ENCODE assay signal across 33 cellular contexts in genomic region chr6:143262859-143263258, GRCh38.
DNase-seq lines count a peak whose midpoint lies in the region; ATAC-seq and TF ChIP-seq lines count a peak whose summit lies in the region.
"Had no signal": no experiment of that assay in that cellular context is flagged by ENCODE, and none has a peak within 500 bp of the region (broad histone marks: within the 10 kb centered on the region; RNA-seq: fewer than 3 reads in every experiment).

No MANE protein-coding gene starts in this region.

- DNase-seq in GM12865 (ENCODE audit: low read depth) (peak; percentile 35), HuH-7.5 (ENCODE audit: low spot score) (no peak), NCI-H774 (lab: John Stamatoyannopoulos, UW) (no peak), NCI-H1092 treated with DMSO at 0.1 percent for 48 hours (lab: John Stamatoyannopoulos, UW) (no peak), ovary (no peak)
- DNase-seq: activated CD4-positive, alpha-beta T cell treated with anti-CD3 and anti-CD28 coated beads, Interleukin-2, amount 50 U/mL, for 4 hours; activated CD8-positive, alpha-beta memory T cell treated with anti-CD3 and anti-CD28 coated beads, Interleukin-2, amount 50 U/mL, for 48 hours; activated effector memory CD4-positive, alpha-beta T cell treated with Interleukin-2 at 50 U/mL for 16 hours; brain microvascular endothelial cell; CD8-positive, alpha-beta memory T cell; DMS53; effector memory CD4-positive, alpha-beta T cell; foreskin melanocyte; GDM1; H9; Karpas-422; left ventricle myocardium inferior; MV-4-11; NCI-H1694 treated with DMSO at 0.1 percent for 48 hours; pancreas; spleen; stimulated activated CD4-positive, alpha-beta T cell treated with anti-CD3 and anti-CD28 coated beads, Interleukin-4, amount 100 ng/mL, for 1 hour; T-helper 9 cell; thyroid gland had no signal

- H3K4me1 ChIP-seq in ovary (ENCODE audit: insufficient read depth), result peaks cover 3% of the 10 kb centered on the region
- H3K4me1 ChIP-seq: pancreas, right atrium auricular region, spleen, thyroid gland had no signal

- intact Hi-C loops in ovary (cut with DNase I), result no loop called here

- H3K27me3 ChIP-seq in ovary, result no peaks in the 10 kb centered on the region
- H3K27me3 ChIP-seq: brain microvascular endothelial cell, hepatocyte, pancreas, right atrium auricular region, spleen, thyroid gland had no signal

- 88 to 96% (median 96%) methylated on average over 2 of the region's 2 CpGs for WGBS in ovary, 3 donors

- H3K4me3 ChIP-seq in GM12865 (ENCODE audit: low read depth, low read length) (no peak overlapping the region), ovary (no peak overlapping the region)
- H3K4me3 ChIP-seq: hepatocyte, left ventricle myocardium inferior, pancreas, right atrium auricular region, spleen, thyroid gland had no signal

- TF ChIP-seq EP300 in ovary (IDR thresholded peaks at IDR 0.05), result no peak

- ATAC-seq in GM19025 (IDR thresholded peaks at IDR 0.05; ENCODE audit: low read depth, unreplicated experiment) (peak; percentile 66), HG02623 (IDR thresholded peaks at IDR 0.05; ENCODE audit: unreplicated experiment) (peak; percentile 43), HG03196 (IDR thresholded peaks at IDR 0.05; ENCODE audit: unreplicated experiment) (peak; percentile 80)
- ATAC-seq: esophagus mucosa; natural killer cell treated with Interleukin-12 subunit alpha and Interleukin-12 subunit beta and Interleukin-15 and Interleukin-18, amount 100 ng/mL, for 72 hours; pancreas; WTC11 had no signal

- no peaks in the 10 kb centered on the region for H3K36me3 ChIP-seq in ovary
- H3K36me3 ChIP-seq: brain microvascular endothelial cell, left ventricle myocardium inferior, pancreas, right atrium auricular region, spleen, thyroid gland had no signal

- H3K27ac ChIP-seq in ovary, result no peak overlapping the region
- H3K27ac ChIP-seq: 22Rv1, brain microvascular endothelial cell, left ventricle myocardium inferior, pancreas, right atrium auricular region, spleen, thyroid gland had no signal

- TF ChIP-seq CTCF in GM12865 (IDR thresholded peaks at IDR 0.05; ENCODE audit: insufficient read depth, low read depth, low read length, missing control alignments), result no peak
- no peak for TF ChIP-seq CTCF in ovary (IDR thresholded peaks at IDR 0.05)

- no peak for TF ChIP-seq POLR2A in ovary (IDR thresholded peaks at IDR 0.05)

- H3K9me3 ChIP-seq in ovary, result no peaks in the 10 kb centered on the region
- H3K9me3 ChIP-seq: left ventricle myocardium inferior, pancreas, right atrium auricular region, thyroid gland had no signal
